31 cellular contexts compared by ENCODE assay signal in genomic region chr10:48214701-48215100, GRCh38. TPM values are rescaled to one million over a fixed set of nuclear protein-coding genes. Genes with fewer than 3 reads are reported as not detected.
"Had no signal": no experiment of that assay in that cellular context is flagged by ENCODE, and none has a peak within 500 bp of the region (broad histone marks: within the 10 kb centered on the region; RNA-seq: fewer than 3 reads in every experiment).

No MANE protein-coding gene starts in this region.

- DNase-seq: heart left ventricle; kidney; left colon; left lung; occipital lobe; psoas muscle; stimulated activated CD4-positive, alpha-beta T cell treated with anti-CD3 and anti-CD28 coated beads, Interleukin-4, amount 100 ng/mL, for 1 hour; stimulated activated naive B cell treated with anti-CD40 and anti-IgM and Interleukin-4, amounts not matched to agents 10 μg/mL and 1 μg/mL and 100 μg/mL, for 72 hours; stimulated activated naive CD8-positive, alpha-beta T cell treated with anti-CD3 and anti-CD28 coated beads, Interleukin-15, Interleukin-2, amounts not matched to agents 100 U/mL and 50 U/mL, for 24 hours; tibial artery; upper lobe of right lung had no signal

- H3K4me1 Mint-ChIP-seq: immature natural killer cell; memory B cell; naive thymus-derived CD8-positive, alpha-beta T cell; nephron; neural crest cell; stimulated activated naive B cell treated with anti-CD40 and anti-IgM and Interleukin-4, amounts not matched to agents 10 μg/mL and 1 μg/mL and 100 μg/mL, for 72 hours had no signal

- H3K27me3 ChIP-seq: left lung, neutrophil, right atrium auricular region, right lobe of liver, tibial artery, upper lobe of right lung had no signal

- H3K27ac ChIP-seq: heart left ventricle, left lung, neutrophil, parathyroid adenoma, psoas muscle, right atrium auricular region, right lobe of liver, suprapubic skin, thoracic aorta, tibial artery, upper lobe of right lung had no signal

- H3K9me3 Mint-ChIP-seq: immature natural killer cell, nephron had no signal

- H3K27ac Mint-ChIP-seq: immature natural killer cell; memory B cell; naive thymus-derived CD8-positive, alpha-beta T cell; nephron; stimulated activated naive B cell treated with anti-CD40 and anti-IgM and Interleukin-4, amounts not matched to agents 10 μg/mL and 1 μg/mL and 100 μg/mL, for 72 hours had no signal

- H3K4me3 ChIP-seq: heart left ventricle, left lung, lung, psoas muscle, right atrium auricular region, right lobe of liver, smooth muscle cell, suprapubic skin, thoracic aorta, tibial artery, upper lobe of right lung had no signal

- H3K4me2 ChIP-seq: smooth muscle cell had no signal

- H3K4me3 Mint-ChIP-seq: immature natural killer cell; memory B cell; naive thymus-derived CD8-positive, alpha-beta T cell; nephron; neural crest cell; stimulated activated naive B cell treated with anti-CD40 and anti-IgM and Interleukin-4, amounts not matched to agents 10 μg/mL and 1 μg/mL and 100 μg/mL, for 72 hours had no signal

- FAIRE-seq: islet of Langerhans, kidney, urothelium cell line had no signal

- H3K79me2 ChIP-seq: parathyroid adenoma had no signal

- H3K36me3 ChIP-seq: heart left ventricle, left lung, neutrophil, right atrium auricular region, right lobe of liver, suprapubic skin, thoracic aorta, tibial artery, upper lobe of right lung had no signal

- ATAC-seq: naive thymus-derived CD8-positive, alpha-beta T cell; psoas muscle; stimulated activated naive CD8-positive, alpha-beta T cell treated with anti-CD3 and anti-CD28 coated beads, Interleukin-15, Interleukin-2, amounts not matched to agents 100 U/mL and 50 U/mL, for 24 hours had no signal

- H2AFZ ChIP-seq: parathyroid adenoma had no signal

- H3K36me3 Mint-ChIP-seq: immature natural killer cell; naive thymus-derived CD8-positive, alpha-beta T cell had no signal

- H3K9me3 ChIP-seq: neutrophil, psoas muscle, right atrium auricular region, right lobe of liver, suprapubic skin, thoracic aorta, tibial artery, upper lobe of right lung had no signal

- H3K4me1 ChIP-seq: heart left ventricle, left lung, parathyroid adenoma, psoas muscle, right atrium auricular region, right lobe of liver, suprapubic skin, tibial artery, upper lobe of right lung had no signal

- H3K9ac ChIP-seq: parathyroid adenoma had no signal

RNA-seq across cellular contexts. Expression of gene FRMPD2, which starts 59.8 kb away (rescaled TPM):
- total RNA-seq: mesenteric fat pad; naive thymus-derived CD8-positive, alpha-beta T cell; osteocyte; posterior vena cava; psoas muscle; right lobe of liver; skeletal muscle tissue; smooth muscle cell; subcutaneous adipose tissue; thoracic aorta; upper lobe of right lung had no signal
- polyA plus RNA-seq: heart left ventricle; immature natural killer cell; naive thymus-derived CD8-positive, alpha-beta T cell had no signal
